Comparison of ENCODE assay signal across 1 cellular context in the genomic region with DNA sequence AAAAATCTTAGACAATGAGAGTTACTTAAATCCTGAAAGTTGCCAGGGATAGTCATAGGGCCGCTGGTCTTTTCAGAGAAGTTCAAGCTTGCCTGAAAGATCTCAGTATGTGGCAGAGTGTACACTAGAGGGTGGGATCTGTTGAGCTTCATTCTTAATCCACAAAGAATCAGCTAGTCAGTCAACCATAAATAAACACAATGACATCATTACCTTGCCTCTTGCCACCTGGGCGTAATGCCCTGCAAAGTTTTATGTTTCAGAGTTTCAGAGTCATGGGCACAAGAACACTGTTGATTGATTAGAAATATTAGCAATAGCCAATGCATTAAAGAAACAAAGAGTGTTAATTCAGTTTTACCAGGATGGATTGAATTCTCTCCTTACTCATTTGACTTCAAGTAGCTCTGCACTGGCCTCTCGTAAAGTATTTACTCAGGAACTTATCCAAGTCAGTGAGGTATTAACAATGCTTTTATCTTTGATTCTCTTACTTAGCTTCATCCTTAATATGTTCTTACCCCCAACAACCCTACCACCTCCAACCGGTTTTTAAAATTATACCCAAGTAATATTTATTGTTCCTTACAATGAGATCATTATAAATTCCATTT.
TF ChIP-seq lines count a peak whose summit lies in the region.

No MANE protein-coding gene starts in this region.

TF ChIP-seq in A549, 52 proteins besides CTCF, POLR2A, EP300 and RAD21 (continued from another document):
- peak; percentile 39 to 50; a peak in 2 of 5 replicates for TF ChIP-seq JUN (IDR thresholded peaks at IDR 0.05)
- no peak for TF ChIP-seq SREBF2 (IDR thresholded peaks at IDR 0.05)
